17 cellular contexts compared by ENCODE assay signal in the genomic region with DNA sequence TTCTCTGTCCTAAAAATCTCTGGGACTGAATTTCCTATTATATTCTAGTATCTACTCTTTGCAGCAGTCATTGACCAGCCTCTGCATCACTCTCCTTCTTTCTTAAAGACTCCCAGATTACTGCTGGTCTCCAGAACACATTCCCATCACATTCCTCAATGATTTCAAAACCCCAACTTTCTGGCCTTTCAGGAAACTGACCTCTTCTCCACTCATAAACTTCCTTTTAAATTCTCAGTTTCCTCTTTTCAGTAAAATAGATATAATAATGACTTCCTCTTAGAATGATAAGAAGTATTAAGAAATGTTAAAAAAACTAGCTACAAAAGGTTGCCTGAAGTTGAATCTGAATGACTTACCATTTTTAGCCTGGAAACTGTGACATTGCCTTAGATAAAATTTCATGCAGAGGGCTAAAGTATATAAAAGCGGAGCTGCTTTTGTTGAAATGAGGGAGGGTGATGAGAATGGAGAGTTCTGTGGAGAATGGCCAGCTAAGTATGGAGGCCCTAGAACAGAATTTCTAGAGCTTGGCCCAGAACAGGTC.
"Had no signal": no experiment of that assay in that cellular context is flagged by ENCODE, and none has a peak within 500 bp of the region (broad histone marks: within the 10 kb centered on the region; RNA-seq: fewer than 3 reads in every experiment).

No MANE protein-coding gene starts in this region.

- DNase-seq: activated CD4-positive, alpha-beta memory T cell treated with anti-CD3 and anti-CD28 coated beads for 36 hours; activated CD4-positive, alpha-beta T cell treated with anti-CD3 and anti-CD28 coated beads for 36 hours; activated naive CD4-positive, alpha-beta T cell; activated naive CD8-positive, alpha-beta T cell treated with anti-CD3 and anti-CD28 coated beads, Interleukin-2, amount 10 ng/mL, durations not matched to agents 7 days and 5 days; activated T-cell treated with anti-CD3 and anti-CD28 coated beads for 4 hours; caudate nucleus; effector memory CD8-positive, alpha-beta T cell; kidney; left lung; mammary epithelial cell; mucosa of descending colon; naive B cell; psoas muscle; sigmoid colon; stimulated activated CD4-positive, alpha-beta T cell treated with anti-CD3 and anti-CD28 coated beads, Interleukin-1b, Interleukin-23, amount 100 ng/mL, for 48 hours; stimulated activated CD8-positive, alpha-beta memory T cell treated with anti-CD3 and anti-CD28 coated beads, Interleukin-4, amount 100 ng/mL, for 48 hours; stimulated activated naive CD4-positive, alpha-beta T cell had no signal

- H3K27ac ChIP-seq: left lung, psoas muscle, sigmoid colon had no signal

- H3K27me3 ChIP-seq: left lung, sigmoid colon had no signal

- H3K4me1 ChIP-seq: left lung, psoas muscle, sigmoid colon had no signal

- H3K4me3 ChIP-seq: left lung, mucosa of descending colon, psoas muscle, sigmoid colon had no signal

- H3K9me3 ChIP-seq: left lung, mucosa of descending colon, psoas muscle, sigmoid colon had no signal

- H3K36me3 ChIP-seq: left lung, sigmoid colon had no signal
